ENCODE assay signal across 18 cellular contexts in genomic region chr13:35484384-35484783, GRCh38. TPM values are rescaled to one million over a fixed set of nuclear protein-coding genes. Genes with fewer than 3 reads are reported as not detected.
DNase-seq lines count a peak whose midpoint lies in the region; ATAC-seq and TF ChIP-seq lines count a peak whose summit lies in the region.
"Had no signal": no experiment of that assay in that cellular context is flagged by ENCODE, and none has a peak within 500 bp of the region (broad histone marks: within the 10 kb centered on the region; RNA-seq: fewer than 3 reads in every experiment).

No MANE protein-coding gene starts in this region.

- TF ChIP-seq CTCF in hepatocyte (IDR thresholded peaks at IDR 0.05; ENCODE audit: poor library complexity) (no peak), MM.1S (IDR thresholded peaks at IDR 0.05; ENCODE audit: low read length) (no peak)

- H3K9me3 ChIP-seq in SK-N-MC (ENCODE audit: low read depth, low read length) = no peaks in the 10 kb centered on the region
- H3K9me3 ChIP-seq in hepatocyte (ENCODE audit: low read depth) = no peaks in the 10 kb centered on the region
- H3K9me3 ChIP-seq in MM.1S (replicated peaks; ENCODE audit: insufficient read depth, low read length) = no peaks in the 10 kb centered on the region
- H3K9me3 ChIP-seq: A549, Caco-2, MG63 had no signal

- no peak for ATAC-seq in GM18511 (IDR thresholded peaks at IDR 0.05; ENCODE audit: unreplicated experiment)
- ATAC-seq: A549, HepG2 had no signal

- H3F3A ChIP-seq in MM.1S (ENCODE audit: insufficient read depth, low read length) = no peaks in the 10 kb centered on the region

- 71% methylated on average over 2 of the region's 2 CpGs for WGBS in hepatocyte (ENCODE audit: low lambda C conversion rate, missing lambda C conversion rate)

- peak overlapping the region; percentile 49 for H3K4me3 ChIP-seq in SK-N-MC
- no peak overlapping the region for H3K4me3 ChIP-seq in hepatocyte
- H3K4me3 ChIP-seq in MM.1S (ENCODE audit: low read length) = no peak overlapping the region
- H3K4me3 ChIP-seq: A549, MG63 had no signal

- DNase-seq in DMS 273 treated with DMSO at 0.1 percent for 48 hours (lab: John Stamatoyannopoulos, UW) = peak; percentile 14
- peak; percentile 88 for DNase-seq in NCI-H1694 treated with DMSO at 0.1 percent for 48 hours (lab: John Stamatoyannopoulos, UW)
- no peak for DNase-seq in SK-N-MC (ENCODE audit: low read depth, low spot score)
- DNase-seq in hepatocyte (ENCODE audit: low spot score) = no peak
- no peak for DNase-seq in DMS153 (lab: John Stamatoyannopoulos, UW)
- no peak for DNase-seq in MM.1S
- DNase-seq: Caco-2, DMS79, H7, MG63, NCI-H2081, NCI-H226, NCI-H774, SHP77 treated with DMSO at 0.1 percent for 48 hours had no signal

- H4K20me1 ChIP-seq in hepatocyte (ENCODE audit: insufficient read depth, poor library complexity, severe bottlenecking) (no peaks in the 10 kb centered on the region), MM.1S (ENCODE audit: insufficient read depth, low read length) (no peaks in the 10 kb centered on the region)

- peak overlapping the region; percentile 39 for H3K4me2 ChIP-seq in hepatocyte
- no peak overlapping the region for H3K4me2 ChIP-seq in MM.1S (ENCODE audit: low read depth, low read length)
- H3K4me2 ChIP-seq: A549, KMS-11 had no signal

- peaks cover 15% of the 10 kb centered on the region for H3K27me3 ChIP-seq in hepatocyte
- no peaks in the 10 kb centered on the region for H3K27me3 ChIP-seq in MM.1S (replicated peaks; ENCODE audit: insufficient read depth, low read length)

- no peak overlapping the region for H3K9ac ChIP-seq in SK-N-MC (ENCODE audit: insufficient read length)
- no peak overlapping the region for H3K9ac ChIP-seq in MM.1S (ENCODE audit: low read length)
- H3K9ac ChIP-seq: KMS-11 had no signal

- H3K36me3 ChIP-seq in SK-N-MC (ENCODE audit: insufficient read depth, low read length) (no peaks in the 10 kb centered on the region), hepatocyte (replicated peaks; ENCODE audit: insufficient read depth, low read depth) (no peaks in the 10 kb centered on the region), MM.1S (replicated peaks; ENCODE audit: insufficient read depth, low read length) (no peaks in the 10 kb centered on the region)
- H3K36me3 ChIP-seq: MG63 had no signal

- H3K4me1 ChIP-seq in hepatocyte (ENCODE audit: insufficient read depth) = peaks cover 7% of the 10 kb centered on the region
- H3K4me1 ChIP-seq in MM.1S (ENCODE audit: low read length) = no peaks in the 10 kb centered on the region
- H3K4me1 ChIP-seq: A549, Caco-2 had no signal

- H3K9me2 ChIP-seq in hepatocyte (replicated peaks; ENCODE audit: insufficient read depth) = no peaks in the 10 kb centered on the region
- no peaks in the 10 kb centered on the region for H3K9me2 ChIP-seq in MM.1S (replicated peaks; ENCODE audit: insufficient read depth, low read length)

- no peak overlapping the region for H2AFZ ChIP-seq in hepatocyte
- H2AFZ ChIP-seq in MM.1S (ENCODE audit: low read length) = no peak overlapping the region

- peak overlapping the region; percentile 5; the same call in 1 of the 2 replicates for H3K27ac ChIP-seq in SK-N-MC
- no peak overlapping the region for H3K27ac ChIP-seq in hepatocyte
- H3K27ac ChIP-seq in MM.1S (ENCODE audit: low read length) = no peak overlapping the region
- H3K27ac ChIP-seq: A549, KMS-11 had no signal

- peaks cover 37% of the 10 kb centered on the region for H3K79me2 ChIP-seq in hepatocyte
- no peaks in the 10 kb centered on the region for H3K79me2 ChIP-seq in MM.1S (ENCODE audit: low read length)

RNA-seq across cellular contexts. Expression of gene MAB21L1, which starts 7.9 kb away (rescaled TPM):
- 16.9 and 20.7 TPM in 2 replicates for total RNA-seq in hepatocyte
- 9.9 and 10.6 TPM in 2 replicates for polyA plus RNA-seq in hepatocyte
- total RNA-seq: Caco-2, HepG2 had no signal
- polyA plus RNA-seq: A549, HepG2 had no signal

Comparison
In these comparisons a context has a peak if more than half of its experiments do, and no peak if none do; other contexts are left out.
1. DNase-seq: peak in DMS 273 treated with DMSO at 0.1 percent for 48 hours (single experiment) and NCI-H1694 treated with DMSO at 0.1 percent for 48 hours (single experiment); none in SK-N-MC (single experiment), hepatocyte (single experiment), DMS153 (single experiment) and MM.1S (single experiment).